11 cellular contexts compared by ENCODE assay signal in genomic region chr1:187244623-187245022, GRCh38.
DNase-seq lines count a peak whose midpoint lies in the region; ATAC-seq and TF ChIP-seq lines count a peak whose summit lies in the region.
"Had no signal": no experiment of that assay in that cellular context is flagged by ENCODE, and none has a peak within 500 bp of the region (broad histone marks: within the 10 kb centered on the region; RNA-seq: fewer than 3 reads in every experiment).

No MANE protein-coding gene starts in this region.

- no peaks in the 10 kb centered on the region for H3K27me3 ChIP-seq in left lung

- intact Hi-C loops in left lung (cut with DNase I), result no loop called here

- TF ChIP-seq CTCF in VCaP (conservative IDR thresholded peaks at IDR 0.05) (no peak), left lung (IDR thresholded peaks at IDR 0.05) (no peak)

- no peaks in the 10 kb centered on the region for H3K36me3 ChIP-seq in left lung

- no peak overlapping the region for H3K4me3 ChIP-seq in left lung

- DNase-seq in Daoy (ENCODE audit: low read depth) (peak; percentile 26), NCI-H187 treated with DMSO at 0.1 percent for 48 hours (lab: John Stamatoyannopoulos, UW) (peak; percentile 61), left lung (peak in 1 of 2 donors; percentile 35), SIG-M5 (lab: John Stamatoyannopoulos, UW) (no peak)
- DNase-seq: C1 segment of cervical spinal cord; left cardiac atrium; stimulated activated naive CD8-positive, alpha-beta T cell treated with anti-CD3 and anti-CD28 coated beads, Interleukin-15, Interleukin-2, amounts not matched to agents 100 U/mL and 50 U/mL, for 24 hours had no signal

- H3K9me3 ChIP-seq in left lung, result no peaks in the 10 kb centered on the region

- H3K27ac ChIP-seq in VCaP (peak overlapping the region; percentile 23; the same call in 1 of the 2 replicates), left lung (no peak overlapping the region)

- H3K4me1 ChIP-seq in left lung, result no peaks in the 10 kb centered on the region

- peak; percentile 41 for ATAC-seq in left lung
- ATAC-seq in GM18868 (IDR thresholded peaks at IDR 0.05; ENCODE audit: unreplicated experiment), result no peak
- no peak for ATAC-seq in GM18861 (IDR thresholded peaks at IDR 0.05; ENCODE audit: unreplicated experiment)
- ATAC-seq in GM19455 (IDR thresholded peaks at IDR 0.05; ENCODE audit: unreplicated experiment), result no peak
- ATAC-seq: left cardiac atrium; stimulated activated naive CD8-positive, alpha-beta T cell treated with anti-CD3 and anti-CD28 coated beads, Interleukin-15, Interleukin-2, amounts not matched to agents 100 U/mL and 50 U/mL, for 24 hours had no signal
